Comparison of ENCODE assay signal across 27 cellular contexts in genomic region chr2:8141079-8141762, GRCh38.
"Had no signal": no experiment of that assay in that cellular context is flagged by ENCODE, and none has a peak within 500 bp of the region (broad histone marks: within the 10 kb centered on the region; RNA-seq: fewer than 3 reads in every experiment).

No MANE protein-coding gene starts in this region.

- H3K4me3 ChIP-seq: coronary artery, dorsolateral prefrontal cortex, gastrocnemius medialis, lung, pancreas, prostate gland, tibial nerve had no signal

- H3K4me1 Mint-ChIP-seq: neural crest cell had no signal

- H3K36me3 Mint-ChIP-seq: activated naive CD4-positive, alpha-beta T cell treated with anti-CD3 and anti-CD28 coated beads, Interleukin-2, amount 50 U/mL, for 72 hours had no signal

- H3K27ac Mint-ChIP-seq: activated CD8-positive, alpha-beta memory T cell treated with anti-CD3 and anti-CD28 coated beads, Interleukin-2, amount 10 ng/mL, durations not matched to agents 7 days and 5 days; activated CD8-positive, alpha-beta T cell treated with anti-CD3 and anti-CD28 coated beads, Interleukin-2, amount 10 ng/mL, durations not matched to agents 7 days and 5 days; activated naive CD4-positive, alpha-beta T cell treated with anti-CD3 and anti-CD28 coated beads, Interleukin-2, amount 50 U/mL, for 72 hours; immature natural killer cell; naive thymus-derived CD4-positive, alpha-beta T cell had no signal

- H3K27me3 ChIP-seq: gastrocnemius medialis, pancreas, tibial nerve had no signal

- H3K36me3 ChIP-seq: gastrocnemius medialis, pancreas, prostate gland, tibial nerve had no signal

- H3K9me3 Mint-ChIP-seq: immature natural killer cell, neural crest cell had no signal

- FAIRE-seq: pancreas had no signal

- H3K4me3 Mint-ChIP-seq: activated CD8-positive, alpha-beta memory T cell treated with anti-CD3 and anti-CD28 coated beads, Interleukin-2, amount 10 ng/mL, durations not matched to agents 7 days and 5 days; activated CD8-positive, alpha-beta T cell treated with anti-CD3 and anti-CD28 coated beads, Interleukin-2, amount 10 ng/mL, durations not matched to agents 7 days and 5 days; immature natural killer cell; naive thymus-derived CD4-positive, alpha-beta T cell; neural crest cell had no signal

- ATAC-seq: activated CD8-positive, alpha-beta memory T cell treated with anti-CD3 and anti-CD28 coated beads, Interleukin-2, amount 10 ng/mL, durations not matched to agents 7 days and 5 days; activated CD8-positive, alpha-beta T cell treated with anti-CD3 and anti-CD28 coated beads, Interleukin-2, amount 10 ng/mL, durations not matched to agents 7 days and 5 days; activated naive CD4-positive, alpha-beta T cell treated with anti-CD3 and anti-CD28 coated beads, Interleukin-2, amount 50 U/mL, for 72 hours; gastrocnemius medialis; left lobe of liver; naive thymus-derived CD4-positive, alpha-beta T cell; pancreas had no signal

- H3K4me1 ChIP-seq: prostate gland, tibial nerve had no signal

- H3K27ac ChIP-seq: coronary artery, gastrocnemius medialis, pancreas, prostate gland, tibial nerve had no signal

- DNase-seq: activated CD4-positive, alpha-beta T cell treated with anti-CD3 and anti-CD28 coated beads, Interleukin-2, amount 50 U/mL, for 1 hour; activated CD4-positive, CD25-positive, alpha-beta regulatory T cell treated with anti-CD3 and anti-CD28 coated beads, Interleukin-2, amount 50 U/mL, for 72 hours; activated CD8-positive, alpha-beta memory T cell treated with anti-CD3 and anti-CD28 coated beads, Interleukin-2, amount 10 ng/mL, durations not matched to agents 7 days and 5 days; activated CD8-positive, alpha-beta T cell treated with anti-CD3 and anti-CD28 coated beads, Interleukin-2, amount 10 ng/mL, durations not matched to agents 7 days and 5 days; activated naive CD4-positive, alpha-beta T cell; activated T-cell treated with anti-CD3 and anti-CD28 coated beads, Interleukin-2, amount 50 U/mL, for 48 hours; cerebellar nuclear complex; dorsolateral prefrontal cortex; effector memory CD4-positive, alpha-beta T cell; erythroblast; gastrocnemius medialis; hippocampal formation; immature natural killer cell; naive thymus-derived CD4-positive, alpha-beta T cell; nucleus accumbens; pancreas; stimulated activated CD4-positive, alpha-beta T cell treated with anti-CD3 and anti-CD28 coated beads, Interleukin-2, amount 100 ng/mL, for 48 hours; stimulated activated naive CD4-positive, alpha-beta T cell treated with Interleukin-2 at 50 U/mL for 16 hours; SW 1271; T-helper 2 cell had no signal

- H3K9me3 ChIP-seq: gastrocnemius medialis, pancreas, prostate gland, tibial nerve had no signal
